Comparison of ENCODE assay signal across 8 cellular contexts in genomic region chr19:48812094-48812929, GRCh38. TPM values are rescaled to one million over a fixed set of nuclear protein-coding genes. Genes with fewer than 3 reads are reported as not detected.
DNase-seq lines count a peak whose midpoint lies in the region; ATAC-seq lines count a peak whose summit lies in the region.

No MANE protein-coding gene starts in this region.

- 2 to 6% methylated on average over 19 to 23 of the region's 39 CpGs for WGBS in mesodermal cell (ENCODE audit: insufficient coverage in 2 of 2), 2 experiments

- ATAC-seq in HG03025 (IDR thresholded peaks at IDR 0.05; ENCODE audit: low FRiP score, unreplicated experiment): peak; percentile 50
- ATAC-seq in GM21515 (IDR thresholded peaks at IDR 0.05; ENCODE audit: unreplicated experiment): no peak

- H3K4me1 ChIP-seq in mesodermal cell (ENCODE audit: control insufficient read depth, insufficient read depth, low read length, poor library complexity, severe bottlenecking): peaks cover 5% of the 10 kb centered on the region

- peak overlapping the region; percentile 45 for H3K27ac ChIP-seq in mesodermal cell (ENCODE audit: low read depth, low read length, severe bottlenecking)

- no peaks in the 10 kb centered on the region for H3K9me3 ChIP-seq in mesodermal cell (ENCODE audit: control insufficient read depth, low read length)

- H3K36me3 ChIP-seq in mesodermal cell (ENCODE audit: control insufficient read depth, insufficient read depth, low read length): no peaks in the 10 kb centered on the region

- H3K4me3 ChIP-seq in mesodermal cell (ENCODE audit: extremely low read depth, insufficient read depth, low read length, poor library complexity, severe bottlenecking): peak overlapping the region; percentile 48

- peak; percentile 73 for DNase-seq in GDM1 (lab: John Stamatoyannopoulos, UW)
- peak; percentile 99 for DNase-seq in NCI-H69 (lab: John Stamatoyannopoulos, UW)
- DNase-seq in activated CD8-positive, alpha-beta memory T cell treated with anti-CD3 and anti-CD28 coated beads, Interleukin-2, amount 50 U/mL, for 48 hours: peak; percentile 86
- peak; percentile 88 for DNase-seq in epidermal melanocyte (ENCODE audit: insufficient read length, low spot score)
- peak; percentile 12 to 51 for DNase-seq in stimulated activated CD8-positive, alpha-beta memory T cell treated with anti-CD3 and anti-CD28 coated beads, Interleukin-7, amount 100 ng/mL, for 4 hours (ENCODE audit: low read depth in 2 of 2)

RNA-seq across cellular contexts. Expression of gene BCAT2, which starts 1.5 kb away (rescaled TPM):
- polyA plus RNA-seq in mesodermal cell (2013, experiment 1 of 2): 25.3 TPM
- 22.5 TPM for polyA plus RNA-seq in mesodermal cell (2013, experiment 2 of 2)

RNA-seq across cellular contexts. Expression of gene HSD17B14, which starts 24.0 kb away (rescaled TPM):
- 22.6 TPM for polyA plus RNA-seq in mesodermal cell (2013, experiment 1 of 2)
- polyA plus RNA-seq in mesodermal cell (2013, experiment 2 of 2): 18.3 TPM

RNA-seq across cellular contexts. Expression of gene PLEKHA4, which starts 56.1 kb away (rescaled TPM):
- 20.0 TPM for polyA plus RNA-seq in mesodermal cell (2013, experiment 1 of 2)
- polyA plus RNA-seq in mesodermal cell (2013, experiment 2 of 2): 17.7 TPM

RNA-seq across cellular contexts. Expression of gene FGF21, which starts 57.0 kb away (rescaled TPM):
- polyA plus RNA-seq in mesodermal cell (2013, experiment 1 of 2): not detected
- polyA plus RNA-seq in mesodermal cell (2013, experiment 2 of 2): 0.35 TPM

RNA-seq across cellular contexts. Expression of gene FUT1, which starts 59.9 kb away (rescaled TPM):
- polyA plus RNA-seq in mesodermal cell (2013, experiment 1 of 2): 1.6 TPM
- polyA plus RNA-seq in mesodermal cell (2013, experiment 2 of 2): 1.2 TPM

Comparison
In these comparisons a context has a peak if more than half of its experiments do, and no peak if none do; other contexts are left out.
1. DNase-seq: peak in every context shown above with its lines; median percentile 99 in NCI-H69; 88 in epidermal melanocyte; 86 in activated CD8-positive, alpha-beta memory T cell treated with anti-CD3 and anti-CD28 coated beads, Interleukin-2, amount 50 U/mL, for 48 hours; 73 in GDM1; 32 in stimulated activated CD8-positive, alpha-beta memory T cell treated with anti-CD3 and anti-CD28 coated beads, Interleukin-7, amount 100 ng/mL, for 4 hours.